8 cellular contexts compared by ENCODE assay signal in genomic region chrX:106802063-106802387, GRCh38. TPM values are rescaled to one million over a fixed set of nuclear protein-coding genes. Genes with fewer than 3 reads are reported as not detected.
DNase-seq lines count a peak whose midpoint lies in the region; ATAC-seq and TF ChIP-seq lines count a peak whose summit lies in the region.

No MANE protein-coding gene starts in this region.

- peaks cover 0 to 4% (median 1%) of the 10 kb centered on the region in 7 donors for H3K9me3 Mint-ChIP-seq in CD14-positive monocyte

- H3K4me3 ChIP-seq in SK-N-MC (peak overlapping the region; percentile 83), gastrocnemius medialis (peak overlapping the region; percentile 56 to 74 (median 62))

- in situ Hi-C loops in gastrocnemius medialis (cut with MboI; ENCODE audit: low sequenced_read_pairs in 4 of 4): no loop called here

- peaks cover 12 to 26% (median 22%) of the 10 kb centered on the region in 3 donors for H3K27me3 Mint-ChIP-seq in CD14-positive monocyte (ENCODE audit: low read depth in 3 of 3)

- intact Hi-C loops in CD14-positive monocyte (cut with micrococcal nuclease): no loop called here
- intact Hi-C loops in Right ventricle myocardium superior (cut with DNase I): no loop called here
- intact Hi-C loops in gastrocnemius medialis (cut with DNase I; ENCODE audit: low total_unique reads): loop anchor here (5.0 kb wide), 1 partner anchor 190 kb away; the partner anchor contains the start of gene RADX

- H3K36me3 ChIP-seq in SK-N-MC (ENCODE audit: insufficient read depth, low read length) (no peaks in the 10 kb centered on the region), gastrocnemius medialis (no peaks in the 10 kb centered on the region)

- H3K27me3 ChIP-seq in gastrocnemius medialis: no peaks in the 10 kb centered on the region

- no peaks in the 10 kb centered on the region for H3K9me3 ChIP-seq in SK-N-MC (ENCODE audit: low read depth, low read length)
- no peaks in the 10 kb centered on the region for H3K9me3 ChIP-seq in gastrocnemius medialis

- no peak for DNase-seq in CD14-positive monocyte (ENCODE audit: low spot score)
- DNase-seq in SK-N-MC (ENCODE audit: low read depth, low spot score): no peak
- DNase-seq in Right ventricle myocardium superior: no peak
- no peak for DNase-seq in gastrocnemius medialis
- DNase-seq in middle frontal gyrus (ENCODE audit: extremely low spot score, low spot score): no peak
- DNase-seq in NCI-H82 treated with DMSO at 0.1 percent for 48 hours (lab: John Stamatoyannopoulos, UW; ENCODE audit: unreplicated experiment): no peak

- H3K9ac ChIP-seq in SK-N-MC (ENCODE audit: insufficient read length): peak overlapping the region; percentile 59

- peak overlapping the region; percentile 91 to 99 for H3K4me3 Mint-ChIP-seq in CD14-positive monocyte

- TF ChIP-seq CTCF in CD14-positive monocyte (IDR thresholded peaks at IDR 0.05) (no peak), gastrocnemius medialis (IDR thresholded peaks at IDR 0.05 in 4 of 5, conservative IDR thresholded peaks at IDR 0.05 in 1 of 5) (no peak)

- peaks cover 0 to 4% of the 10 kb centered on the region in 2 donors for H3K4me1 ChIP-seq in gastrocnemius medialis

- no peak overlapping the region for H3K27ac ChIP-seq in SK-N-MC
- H3K27ac ChIP-seq in gastrocnemius medialis: peak overlapping the region in 1 of 4 donors; percentile 23

- no peak overlapping the region for H3K27ac Mint-ChIP-seq in CD14-positive monocyte

- H3K4me1 Mint-ChIP-seq in CD14-positive monocyte: peaks cover 28% of the 10 kb centered on the region

- no peaks in the 10 kb centered on the region for H3K36me3 Mint-ChIP-seq in CD14-positive monocyte

- no peak for TF ChIP-seq POLR2A in gastrocnemius medialis (IDR thresholded peaks at IDR 0.05)

- peak; percentile 10 for ATAC-seq in GM21515 (IDR thresholded peaks at IDR 0.05; ENCODE audit: unreplicated experiment)
- peak; percentile 37 for ATAC-seq in Right ventricle myocardium superior (ENCODE audit: poor library complexity)
- ATAC-seq in gastrocnemius medialis: no peak
- no peak for ATAC-seq in HG02840 (IDR thresholded peaks at IDR 0.05; ENCODE audit: low FRiP score, unreplicated experiment)

RNA-seq across cellular contexts. Expression of gene TBC1D8B, which starts 0.4 kb away (rescaled TPM):
- polyA plus RNA-seq in CD14-positive monocyte: under 1 TPM; 0.15 to 0.16 TPM
- total RNA-seq in Right ventricle myocardium superior: 1.9 TPM
- 1 to 10 TPM in 2 of 4 donors, under 1 TPM in 2; 0.55 to 4.8 (median 0.86) TPM for total RNA-seq in gastrocnemius medialis

Comparison
In these comparisons a context has a peak if more than half of its experiments do, and no peak if none do; other contexts are left out.
1. ATAC-seq: peak in GM21515 (single experiment) and Right ventricle myocardium superior (single experiment); none in gastrocnemius medialis (0 of 2) and HG02840 (single experiment).